In genomic region chr7:2009541-2010001, GRCh38 we compare ENCODE assay signal across 14 cellular contexts.
DNase-seq lines count a peak whose midpoint lies in the region; ATAC-seq and TF ChIP-seq lines count a peak whose summit lies in the region.
"Had no signal": no experiment of that assay in that cellular context is flagged by ENCODE, and none has a peak within 500 bp of the region (broad histone marks: within the 10 kb centered on the region; RNA-seq: fewer than 3 reads in every experiment).

No MANE protein-coding gene starts in this region.

- H3K4me3 ChIP-seq in SK-N-SH (ENCODE audit: low read depth in 2 of 2, low read length in 1 of 2) = no peak overlapping the region
- no peak overlapping the region for H3K4me3 ChIP-seq in fibroblast of lung (replicated peaks in 1 of 4; ENCODE audit: control extremely low read depth in 1 of 4, insufficient read depth in 1 of 4, low read depth in 3 of 4, low read length in 4 of 4)
- no peak overlapping the region for H3K4me3 ChIP-seq in upper lobe of right lung
- no peak overlapping the region for H3K4me3 ChIP-seq in brain microvascular endothelial cell (ENCODE audit: low read depth, low read length)

- no peaks in the 10 kb centered on the region for H3K27me3 ChIP-seq in SK-N-SH (ENCODE audit: insufficient read depth)
- H3K27me3 ChIP-seq in fibroblast of lung (ENCODE audit: control insufficient read depth, insufficient read depth, low read length) = no peaks in the 10 kb centered on the region
- H3K27me3 ChIP-seq in upper lobe of right lung = no peaks in the 10 kb centered on the region
- no peaks in the 10 kb centered on the region for H3K27me3 ChIP-seq in brain microvascular endothelial cell (replicated peaks)
- H3K27me3 ChIP-seq: foreskin keratinocyte had no signal

- H3K27ac ChIP-seq in SK-N-SH (ENCODE audit: low read depth in 2 of 2, low read length in 1 of 2) (peak overlapping the region in 1 of 2 experiments; percentile 71; a peak in 1 of 4 replicates), fibroblast of lung (ENCODE audit: insufficient read depth, low read length) (no peak overlapping the region), upper lobe of right lung (no peak overlapping the region), brain microvascular endothelial cell (no peak overlapping the region)
- H3K27ac ChIP-seq: foreskin keratinocyte had no signal

- H4K20me1 ChIP-seq in SK-N-SH (ENCODE audit: insufficient read depth) (no peaks in the 10 kb centered on the region), fibroblast of lung (ENCODE audit: control insufficient read depth, extremely low read depth, insufficient read depth, low read length) (no peaks in the 10 kb centered on the region)

- 78% methylated on average over 7 of the region's 16 CpGs for WGBS in SK-N-SH (ENCODE audit: low lambda C conversion rate)

- TF ChIP-seq RAD21 in SK-N-SH (IDR thresholded peaks at IDR 0.05; ENCODE audit: low read length) = peak; percentile 41; the same call in 1 of the 2 replicates

- CTCF ChIA-PET in SK-N-SH (lab: Yijun Ruan, JAX) = interaction anchor here (0.5 to 2.0 kb wide), 5 partner anchors 9 to 87 kb away, joined by 3 to 8 read pairs (median 4); no protein-coding TSS in a partner anchor

- intact Hi-C loops in upper lobe of right lung (cut with DNase I) = no loop called here

- POLR2A ChIA-PET in SK-N-SH (lab: Yijun Ruan, JAX) = interaction anchor here (0.7 kb wide), 1 partner anchor 1143 kb away, joined by 3 read pairs; no protein-coding TSS in a partner anchor

- no peak for TF ChIP-seq EP300 in SK-N-SH (IDR thresholded peaks at IDR 0.05; ENCODE audit: borderline replicate concordance in 1 of 2, low read depth in 1 of 2, low read length in 1 of 2)

- no peaks in the 10 kb centered on the region for H3K36me3 ChIP-seq in SK-N-SH (replicated peaks in 1 of 2; ENCODE audit: control insufficient read depth in 1 of 2, insufficient read depth in 2 of 2, low read length in 1 of 2)
- H3K36me3 ChIP-seq in fibroblast of lung (ENCODE audit: control insufficient read depth, insufficient read depth, low read length) = no peaks in the 10 kb centered on the region
- no peaks in the 10 kb centered on the region for H3K36me3 ChIP-seq in upper lobe of right lung
- H3K36me3 ChIP-seq in brain microvascular endothelial cell (replicated peaks) = no peaks in the 10 kb centered on the region

- no peak overlapping the region for H3K4me2 ChIP-seq in SK-N-SH
- no peak overlapping the region for H3K4me2 ChIP-seq in fibroblast of lung (ENCODE audit: extremely low read depth, insufficient read depth, low read length)

- in situ Hi-C loops in brain microvascular endothelial cell (cut with HindIII; ENCODE audit: low pct_ligation_motif_present, low sequenced_read_pairs) = no loop called here

- H3K9me2 ChIP-seq in SK-N-SH = no peaks in the 10 kb centered on the region

- no peak; the same call in 2 of the 3 replicates for ATAC-seq in SK-N-SH treated with all-trans-retinoic acid at 6 μM for 48 hours
- no peak for ATAC-seq in upper lobe of right lung
- ATAC-seq in GM21423 (IDR thresholded peaks at IDR 0.05; ENCODE audit: unreplicated experiment) = no peak
- ATAC-seq: foreskin keratinocyte; stimulated activated memory B cell treated with anti-CD40 and anti-IgM and Interleukin-4, amounts not matched to agents 10 μg/mL and 1 μg/mL and 100 μg/mL, for 72 hours had no signal

- H2AFZ ChIP-seq in SK-N-SH (ENCODE audit: low read depth) (no peak overlapping the region), fibroblast of lung (ENCODE audit: low read length) (no peak overlapping the region)

- DNase-seq in SK-N-SH (peak; percentile 86), fibroblast of lung (ENCODE audit: low read depth in 2 of 2) (peak in 1 of 2 donors; percentile 23), midbrain (lab: John Stamatoyannopoulos, UW) (peak; percentile 21), upper lobe of right lung (peak; percentile 42), DMS 273 (lab: John Stamatoyannopoulos, UW; ENCODE audit: unreplicated experiment) (no peak), brain microvascular endothelial cell (no peak)
- DNase-seq: activated CD8-positive, alpha-beta memory T cell treated with anti-CD3 and anti-CD28 coated beads for 24 hours; foreskin keratinocyte; H9; NCI-H1694 treated with DMSO at 0.1 percent for 48 hours; SHP77 treated with DMSO at 0.1 percent for 48 hours had no signal

- no peak overlapping the region for H3K9ac ChIP-seq in SK-N-SH
- peak overlapping the region; percentile 0 for H3K9ac ChIP-seq in fibroblast of lung (ENCODE audit: insufficient read depth, low read length)

- H3F3A ChIP-seq in SK-N-SH (replicated peaks; ENCODE audit: insufficient read depth) = no peaks in the 10 kb centered on the region

- no peak for TF ChIP-seq CTCF in SK-N-SH (IDR thresholded peaks at IDR 0.05)
- TF ChIP-seq CTCF in fibroblast of lung (conservative IDR thresholded peaks at IDR 0.05 in 1 of 2, IDR thresholded peaks at IDR 0.05 in 1 of 2; ENCODE audit: low read depth in 1 of 2, low read length in 2 of 2) = no peak
- no peak for TF ChIP-seq CTCF in upper lobe of right lung (IDR thresholded peaks at IDR 0.05)
- TF ChIP-seq CTCF in brain microvascular endothelial cell (IDR thresholded peaks at IDR 0.05; ENCODE audit: low read depth, low read length, missing control alignments) = no peak

- H3K9me3 ChIP-seq in SK-N-SH (no peaks in the 10 kb centered on the region), fibroblast of lung (ENCODE audit: control insufficient read depth, insufficient read depth, low read depth, low read length) (no peaks in the 10 kb centered on the region), upper lobe of right lung (no peaks in the 10 kb centered on the region)

- H3K4me1 ChIP-seq in SK-N-SH (ENCODE audit: control insufficient read depth in 1 of 2, insufficient read depth in 2 of 2, low read depth in 1 of 2, low read length in 1 of 2) = peaks cover 0 to 92% of the 10 kb centered on the region in 2 experiments; a peak in 1 of 4 replicates
- H3K4me1 ChIP-seq in fibroblast of lung (ENCODE audit: control insufficient read depth, extremely low read depth, insufficient read depth, low read length) = peaks cover 2% of the 10 kb centered on the region
- no peaks in the 10 kb centered on the region for H3K4me1 ChIP-seq in upper lobe of right lung
- H3K4me1 ChIP-seq: foreskin keratinocyte had no signal

- no peaks in the 10 kb centered on the region for H3K79me2 ChIP-seq in SK-N-SH (ENCODE audit: insufficient read depth)
- no peaks in the 10 kb centered on the region for H3K79me2 ChIP-seq in fibroblast of lung (ENCODE audit: control insufficient read depth, insufficient read depth, low read length)

TF ChIP-seq in SK-N-SH, 30 proteins besides CTCF, POLR2A, EP300 and RAD21:
- TF ChIP-seq ZBTB33 (IDR thresholded peaks at IDR 0.05; ENCODE audit: borderline replicate concordance, low read depth) (no peak), MXI1 (IDR thresholded peaks at IDR 0.05; ENCODE audit: low read depth, low read length) (no peak), FOXJ3 (CRISPR knock-in tag; IDR thresholded peaks at IDR 0.05) (no peak), GATA2 (CRISPR knock-in tag; IDR thresholded peaks at IDR 0.05) (0 out of 2 replicates have a peak, but pooled peaks have one; percentile 18)
TF ChIP-seq in SK-N-SH: peak in this region for 1.

TF ChIP-seq in SK-N-SH treated with all-trans-retinoic acid at 6 μM for 48 hours, 23 proteins besides CTCF, POLR2A, EP300 and RAD21:
- no peak for TF ChIP-seq ZNF8 (CRISPR knock-in tag; IDR thresholded peaks at IDR 0.05)
- no peak for TF ChIP-seq ISL1 (CRISPR knock-in tag; IDR thresholded peaks at IDR 0.05)
- TF ChIP-seq OSR1 (CRISPR knock-in tag; IDR thresholded peaks at IDR 0.05) = no peak
- no peak for TF ChIP-seq CSDC2 (CRISPR knock-in tag; IDR thresholded peaks at IDR 0.05)
- no peak for TF ChIP-seq ARNTL (CRISPR knock-in tag; IDR thresholded peaks at IDR 0.05; ENCODE audit: borderline replicate concordance, low read depth)
- no peak for TF ChIP-seq TCF4 (CRISPR knock-in tag; IDR thresholded peaks at IDR 0.05; ENCODE audit: borderline replicate concordance)
- no peak for TF ChIP-seq CREB5 (CRISPR knock-in tag; IDR thresholded peaks at IDR 0.05; ENCODE audit: low read depth)
- no peak for TF ChIP-seq ZFP3 (CRISPR knock-in tag; IDR thresholded peaks at IDR 0.05)

Comparison
In these comparisons a context has a peak if more than half of its experiments do, and no peak if none do; other contexts are left out.
1. DNase-seq: peak in SK-N-SH (single experiment), midbrain (single experiment) and upper lobe of right lung (single experiment); none in DMS 273 (single experiment) and brain microvascular endothelial cell (single experiment).